In the genomic region with DNA sequence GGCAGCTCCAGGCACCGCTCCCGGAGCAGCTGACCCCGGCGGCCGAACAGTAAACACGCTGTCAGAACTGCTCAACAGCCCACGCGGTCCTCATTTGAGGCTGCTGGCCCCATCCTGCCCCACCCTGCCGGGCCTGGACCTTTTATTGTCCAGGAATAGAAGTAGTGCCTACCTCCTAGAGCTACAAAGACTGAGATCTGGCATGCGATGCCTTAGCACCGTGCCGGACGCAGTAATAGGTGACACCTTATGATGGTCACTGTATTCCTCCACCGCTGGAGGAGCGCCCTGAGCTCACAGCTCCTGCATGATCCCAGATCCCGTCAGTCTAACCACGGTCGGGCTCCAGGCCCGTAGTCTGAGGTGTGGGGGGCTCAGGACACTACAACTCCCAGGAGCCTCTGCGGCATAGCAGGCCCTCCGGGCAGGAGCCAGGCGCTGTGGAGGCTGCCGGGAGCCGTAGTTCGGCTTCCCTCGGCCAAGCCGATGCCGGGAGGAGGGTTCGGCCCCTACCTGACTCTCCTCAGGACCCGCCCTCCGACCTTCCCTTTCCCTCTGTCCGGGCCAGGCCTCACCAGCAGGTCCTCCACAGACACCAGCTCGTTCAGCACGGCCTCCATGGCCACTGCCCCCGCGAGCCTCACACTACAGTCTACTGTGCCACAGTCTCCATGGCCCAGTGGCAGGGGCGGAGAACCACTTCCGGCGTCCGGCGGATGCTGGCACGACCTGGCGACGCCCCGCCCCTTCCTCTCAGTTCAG, we compare ENCODE assay signal across 8 cellular contexts. TPM values are rescaled to one million over a fixed set of nuclear protein-coding genes. Genes with fewer than 3 reads are reported as not detected.
A peak's percentile ranks its signal among the peaks of the same experiment; 100 is the strongest.
DNase-seq lines count a peak whose midpoint lies in the region; ATAC-seq and TF ChIP-seq lines count a peak whose summit lies in the region.

Gene FIS1 (minus strand): TSS at position 697 of the 762 bp plus-strand sequence. CDS start 77 bp downstream, at position 620.

- H3K36me3 Mint-ChIP-seq in activated naive CD4-positive, alpha-beta T cell treated with anti-CD3 and anti-CD28 coated beads, Interleukin-2, amount 50 U/mL, for 72 hours: peaks cover 11 to 18% of the 10 kb centered on the region in 2 donors
- peaks cover 12% of the 10 kb centered on the region for H3K36me3 Mint-ChIP-seq in osteocyte (ENCODE audit: unreplicated experiment)

- H3K36me3 ChIP-seq in thymus (ENCODE audit: control insufficient read depth, insufficient read depth): peaks cover 20% of the 10 kb centered on the region

- peak within 1 kb of the TSS; percentile 92 for H3K27ac ChIP-seq in thymus (ENCODE audit: low read depth)

- H3K9me3 Mint-ChIP-seq in activated naive CD4-positive, alpha-beta T cell treated with anti-CD3 and anti-CD28 coated beads, Interleukin-2, amount 50 U/mL, for 72 hours: no peaks in the 10 kb centered on the region
- no peaks in the 10 kb centered on the region for H3K9me3 Mint-ChIP-seq in osteocyte (ENCODE audit: unreplicated experiment)

- peaks cover 16% of the 10 kb centered on the region for H3K4me1 ChIP-seq in thymus (ENCODE audit: control insufficient read depth, insufficient read depth, low read length)

- ATAC-seq in HG02588 (IDR thresholded peaks at IDR 0.05; ENCODE audit: unreplicated experiment) (peak; percentile 88), SK-N-SH treated with all-trans-retinoic acid at 6 μM for 48 hours (peak; percentile 98)
- peak; percentile 95 to 96 for ATAC-seq in activated naive CD4-positive, alpha-beta T cell treated with anti-CD3 and anti-CD28 coated beads, Interleukin-2, amount 50 U/mL, for 72 hours

- peak within 1 kb of the TSS; percentile 86 for H3K4me3 ChIP-seq in thymus (ENCODE audit: low read length)

- peak within 1 kb of the TSS; percentile 98 for H3K4me3 Mint-ChIP-seq in osteocyte (ENCODE audit: unreplicated experiment)

- no peaks in the 10 kb centered on the region for H3K27me3 Mint-ChIP-seq in osteocyte (ENCODE audit: unreplicated experiment)

- DNase-seq in GM10266 (ENCODE audit: extremely low spot score): peak; percentile 87
- DNase-seq in NCI-H1092 (lab: John Stamatoyannopoulos, UW): peak; percentile 91
- peak; percentile 91 to 94 for DNase-seq in activated naive CD4-positive, alpha-beta T cell treated with anti-CD3 and anti-CD28 coated beads, Interleukin-2, amount 50 U/mL, for 72 hours (ENCODE audit: low spot score in 2 of 2)
- DNase-seq in glomerular visceral epithelial cell (ENCODE audit: extremely low spot score): peak; percentile 88
- DNase-seq in osteocyte (ENCODE audit: extremely low spot score, unreplicated experiment): peak; percentile 97

- peaks cover 18% of the 10 kb centered on the region for H3K4me1 Mint-ChIP-seq in osteocyte (ENCODE audit: unreplicated experiment)

- no peaks in the 10 kb centered on the region for H3K9me3 ChIP-seq in thymus (ENCODE audit: control insufficient read depth)

- TF ChIP-seq CTCF in GM10266 (IDR thresholded peaks at IDR 0.05; ENCODE audit: control insufficient read depth, insufficient read depth, low read depth, missing control alignments) (peak; percentile 94), osteocyte (IDR thresholded peaks at IDR 0.05) (no peak)

- peak within 1 kb of the TSS; percentile 87 to 96 for H3K27ac Mint-ChIP-seq in activated naive CD4-positive, alpha-beta T cell treated with anti-CD3 and anti-CD28 coated beads, Interleukin-2, amount 50 U/mL, for 72 hours
- peak within 1 kb of the TSS; percentile 97 for H3K27ac Mint-ChIP-seq in osteocyte (ENCODE audit: unreplicated experiment)

- H3K27me3 ChIP-seq in thymus (ENCODE audit: control insufficient read depth, insufficient read depth): no peaks in the 10 kb centered on the region

- under 1% methylated on average over 45 of the region's 45 CpGs for WGBS in thymus

TF ChIP-seq in SK-N-SH treated with all-trans-retinoic acid at 6 μM for 48 hours, 23 proteins besides CTCF, POLR2A, EP300 and RAD21:
- TF ChIP-seq ISL1 (CRISPR knock-in tag; IDR thresholded peaks at IDR 0.05) (no peak), ESRRG (CRISPR knock-in tag; IDR thresholded peaks at IDR 0.05) (0 out of 2 replicates have a peak, but pooled peaks have one; percentile 76), GLIS3 (CRISPR knock-in tag; IDR thresholded peaks at IDR 0.05) (no peak; the same call in 1 of the 2 replicates), ZNF70 (CRISPR knock-in tag; IDR thresholded peaks at IDR 0.05) (0 out of 2 replicates have a peak, but pooled peaks have one; percentile 21)
- TF ChIP-seq, protein P1, sequence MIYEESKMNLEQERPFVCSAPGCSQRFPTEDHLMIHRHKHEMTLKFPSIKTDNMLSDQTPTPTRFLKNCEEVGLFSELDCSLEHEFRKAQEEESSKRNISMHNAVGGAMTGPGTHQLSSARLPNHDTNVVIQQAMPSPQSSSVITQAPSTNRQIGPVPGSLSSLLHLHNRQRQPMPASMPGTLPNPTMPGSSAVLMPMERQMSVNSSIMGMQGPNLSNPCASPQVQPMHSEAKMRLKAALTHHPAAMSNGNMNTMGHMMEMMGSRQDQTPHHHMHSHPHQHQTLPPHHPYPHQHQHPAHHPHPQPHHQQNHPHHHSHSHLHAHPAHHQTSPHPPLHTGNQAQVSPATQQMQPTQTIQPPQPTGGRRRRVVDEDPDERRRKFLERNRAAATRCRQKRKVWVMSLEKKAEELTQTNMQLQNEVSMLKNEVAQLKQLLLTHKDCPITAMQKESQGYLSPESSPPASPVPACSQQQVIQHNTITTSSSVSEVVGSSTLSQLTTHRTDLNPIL (CRISPR knock-in tag; IDR thresholded peaks at IDR 0.05; ENCODE audit: low read depth): 0 out of 2 replicates have a peak, but pooled peaks have one; percentile 12
- TF ChIP-seq, protein P2, sequence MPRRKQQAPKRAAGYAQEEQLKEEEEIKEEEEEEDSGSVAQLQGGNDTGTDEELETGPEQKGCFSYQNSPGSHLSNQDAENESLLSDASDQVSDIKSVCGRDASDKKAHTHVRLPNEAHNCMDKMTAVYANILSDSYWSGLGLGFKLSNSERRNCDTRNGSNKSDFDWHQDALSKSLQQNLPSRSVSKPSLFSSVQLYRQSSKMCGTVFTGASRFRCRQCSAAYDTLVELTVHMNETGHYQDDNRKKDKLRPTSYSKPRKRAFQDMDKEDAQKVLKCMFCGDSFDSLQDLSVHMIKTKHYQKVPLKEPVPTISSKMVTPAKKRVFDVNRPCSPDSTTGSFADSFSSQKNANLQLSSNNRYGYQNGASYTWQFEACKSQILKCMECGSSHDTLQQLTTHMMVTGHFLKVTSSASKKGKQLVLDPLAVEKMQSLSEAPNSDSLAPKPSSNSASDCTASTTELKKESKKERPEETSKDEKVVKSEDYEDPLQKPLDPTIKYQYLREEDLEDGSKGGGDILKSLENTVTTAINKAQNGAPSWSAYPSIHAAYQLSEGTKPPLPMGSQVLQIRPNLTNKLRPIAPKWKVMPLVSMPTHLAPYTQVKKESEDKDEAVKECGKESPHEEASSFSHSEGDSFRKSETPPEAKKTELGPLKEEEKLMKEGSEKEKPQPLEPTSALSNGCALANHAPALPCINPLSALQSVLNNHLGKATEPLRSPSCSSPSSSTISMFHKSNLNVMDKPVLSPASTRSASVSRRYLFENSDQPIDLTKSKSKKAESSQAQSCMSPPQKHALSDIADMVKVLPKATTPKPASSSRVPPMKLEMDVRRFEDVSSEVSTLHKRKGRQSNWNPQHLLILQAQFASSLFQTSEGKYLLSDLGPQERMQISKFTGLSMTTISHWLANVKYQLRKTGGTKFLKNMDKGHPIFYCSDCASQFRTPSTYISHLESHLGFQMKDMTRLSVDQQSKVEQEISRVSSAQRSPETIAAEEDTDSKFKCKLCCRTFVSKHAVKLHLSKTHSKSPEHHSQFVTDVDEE (CRISPR knock-in tag; IDR thresholded peaks at IDR 0.05): peak; percentile 29; the same call in 1 of the 2 replicates

RNA-seq across cellular contexts. Expression of gene FIS1, which starts in this region (rescaled TPM):
- total RNA-seq in activated naive CD4-positive, alpha-beta T cell treated with anti-CD3 and anti-CD28 coated beads, Interleukin-2, amount 50 U/mL, for 72 hours: 10 to 100 TPM; 70.0 to 74.8 TPM
- total RNA-seq in osteocyte: 142 and 151 TPM in 2 replicates
- polyA plus RNA-seq in thymus: 148 TPM

Comparison
In these comparisons a context has a peak if more than half of its experiments do, and no peak if none do; other contexts are left out.
1. Peak in every context shown above with its lines: DNase-seq, ATAC-seq, H3K4me3 ChIP-seq and H3K27ac ChIP-seq.